Comparison of ENCODE assay signal across 10 cellular contexts in the genomic region with DNA sequence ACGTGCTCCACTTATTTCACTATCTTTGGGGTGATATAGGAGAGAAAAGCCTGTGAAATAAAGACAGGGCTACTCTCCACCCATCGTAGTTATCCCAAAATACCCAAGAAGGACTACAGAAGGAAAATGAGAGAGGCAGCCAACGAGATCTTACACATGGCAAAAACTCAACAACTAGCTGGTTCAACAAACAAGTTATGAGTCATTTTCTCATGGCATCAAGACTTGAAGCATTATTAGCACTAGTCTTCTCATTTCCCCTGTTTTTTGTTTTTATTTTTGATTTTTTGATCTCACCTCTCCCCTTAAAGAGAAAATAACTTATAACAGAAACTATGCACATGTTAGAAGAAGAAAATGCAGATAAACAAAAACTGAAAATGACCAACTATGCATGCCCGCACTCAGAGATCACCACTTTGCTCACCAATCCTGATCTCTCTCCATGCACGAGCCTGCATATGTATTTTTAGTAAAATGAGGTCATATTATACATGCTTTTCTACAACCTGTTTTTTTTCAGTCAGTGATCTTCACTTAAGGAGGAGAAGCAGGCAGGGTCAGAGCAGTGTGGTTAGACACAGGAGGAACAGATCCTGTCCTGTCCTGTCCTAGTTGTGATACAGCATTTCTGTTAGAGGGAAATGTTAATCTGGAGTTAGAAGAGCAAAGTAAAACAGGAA. TPM values are rescaled to one million over a fixed set of nuclear protein-coding genes. Genes with fewer than 3 reads are reported as not detected.
DNase-seq lines count a peak whose midpoint lies in the region; ATAC-seq, FAIRE-seq and TF ChIP-seq lines count a peak whose summit lies in the region.
"Had no signal": no experiment of that assay in that cellular context is flagged by ENCODE, and none has a peak within 500 bp of the region (broad histone marks: within the 10 kb centered on the region; RNA-seq: fewer than 3 reads in every experiment).

No MANE protein-coding gene starts in this region.

- H3K9ac ChIP-seq in kidney (ENCODE audit: low read length in 2 of 2): no peak overlapping the region

- peaks cover 10% of the 10 kb centered on the region for H3K36me3 Mint-ChIP-seq in activated B cell treated with CpG ODN at 0.5 μM for 24 hours (ENCODE audit: low read depth)

- CTCF ChIA-PET in activated B cell treated with CpG ODN at 0.5 μM for 24 hours (lab: Charles Lee): interaction anchor here (2.6 kb wide), 1 partner anchor 33 kb away, joined by 11 read pairs; a partner anchor contains a TSS

- intact Hi-C loops in activated B cell treated with CpG ODN at 0.5 μM for 24 hours (cut with micrococcal nuclease): loop anchor here (1.0 to 10.0 kb wide), 2 partner anchors 23 to 546 kb away; a partner anchor contains a TSS
- intact Hi-C loops in kidney (cut with DNase I): no loop called here

- H3K4me1 ChIP-seq in kidney (ENCODE audit: control insufficient read depth in 1 of 2, insufficient read depth in 1 of 2, low read depth in 1 of 2, low read length in 2 of 2): peaks cover 11 to 14% of the 10 kb centered on the region in 2 donors

- DNase-seq in AG08395 (ENCODE audit: low spot score): peak; percentile 62
- no peak for DNase-seq in activated B cell treated with CpG ODN at 0.5 μM for 24 hours
- no peak for DNase-seq in kidney
- no peak for DNase-seq in HT-29 (ENCODE audit: low spot score)
- no peak for DNase-seq in NCI-H146 treated with DMSO at 0.1 percent for 48 hours (lab: John Stamatoyannopoulos, UW; ENCODE audit: unreplicated experiment)

- no peaks in the 10 kb centered on the region for H3K9me3 ChIP-seq in kidney (ENCODE audit: control insufficient read depth in 1 of 2, low read length in 2 of 2)

- POLR2A ChIA-PET in activated B cell treated with CpG ODN at 0.5 μM for 24 hours (lab: Charles Lee): interaction anchor here (0.8 to 6.9 kb wide), 8 partner anchors 9 to 47 kb away, joined by 3 to 93 read pairs (median 6); a partner anchor contains a TSS

- ATAC-seq in GM21529 (IDR thresholded peaks at IDR 0.05; ENCODE audit: unreplicated experiment) (peak; percentile 35), activated B cell treated with CpG ODN at 0.5 μM for 24 hours (ENCODE audit: low read depth) (no peak), HG02763 (IDR thresholded peaks at IDR 0.05; ENCODE audit: unreplicated experiment) (no peak), HG02973 (IDR thresholded peaks at IDR 0.05; ENCODE audit: unreplicated experiment) (no peak)

- peak overlapping the region; percentile 65 for H3K4me3 Mint-ChIP-seq in activated B cell treated with CpG ODN at 0.5 μM for 24 hours

- H3K27ac ChIP-seq in kidney (ENCODE audit: low read depth in 2 of 2, low read length in 2 of 2): peak overlapping the region; percentile 37 to 67

- no peaks in the 10 kb centered on the region for H3K36me3 ChIP-seq in kidney (ENCODE audit: control insufficient read depth in 1 of 2, insufficient read depth in 2 of 2, low read length in 2 of 2)

- no peak overlapping the region for H3K4me3 ChIP-seq in kidney (ENCODE audit: low read length in 2 of 2)

- H3K27ac Mint-ChIP-seq in activated B cell treated with CpG ODN at 0.5 μM for 24 hours: peak overlapping the region; percentile 99

- TF ChIP-seq CTCF in activated B cell treated with CpG ODN at 0.5 μM for 24 hours (IDR thresholded peaks at IDR 0.05): no peak
- TF ChIP-seq CTCF in kidney (IDR thresholded peaks at IDR 0.05; ENCODE audit: borderline replicate concordance, extremely low read depth, insufficient read depth): no peak

- no peaks in the 10 kb centered on the region for H3K27me3 Mint-ChIP-seq in activated B cell treated with CpG ODN at 0.5 μM for 24 hours

- FAIRE-seq in kidney (lab: Jason Lieb, UNC): no peak
- FAIRE-seq: G401.6, TTC549 had no signal

- peaks cover 94% of the 10 kb centered on the region for H3K4me1 Mint-ChIP-seq in activated B cell treated with CpG ODN at 0.5 μM for 24 hours

- peaks cover 3% of the 10 kb centered on the region for H3K9me3 Mint-ChIP-seq in activated B cell treated with CpG ODN at 0.5 μM for 24 hours

RNA-seq across cellular contexts. Expression of a gene that starts 22.8 kb away (rescaled TPM):
- 27.7 and 30.0 TPM in 2 replicates for total RNA-seq in activated B cell treated with CpG ODN at 0.5 μM for 24 hours
- 12.9 TPM for total RNA-seq in kidney
- 11.1 TPM for polyA plus RNA-seq in kidney (ENCODE audit: insufficient read depth, low read depth, low replicate concordance)
- total RNA-seq in HT-29 (2014; rRNA removed; shearing (Covaris generic)): 4.4 and 5.2 TPM in 2 replicates

RNA-seq across cellular contexts. Expression of a gene that starts 33.4 kb away (rescaled TPM):
- total RNA-seq in activated B cell treated with CpG ODN at 0.5 μM for 24 hours (51.8 and 53.8 TPM in 2 replicates), kidney (56.6 TPM)
- polyA plus RNA-seq in kidney (ENCODE audit: insufficient read depth, low read depth, low replicate concordance): 83.7 TPM
- total RNA-seq in HT-29 (2014; rRNA removed; shearing (Covaris generic)): 64.0 and 73.7 TPM in 2 replicates

RNA-seq across cellular contexts. Expression of a gene that starts 47.3 kb away (rescaled TPM):
- total RNA-seq in activated B cell treated with CpG ODN at 0.5 μM for 24 hours: 95.0 and 95.8 TPM in 2 replicates
- total RNA-seq in kidney: 76.9 TPM
- polyA plus RNA-seq in kidney (ENCODE audit: insufficient read depth, low read depth, low replicate concordance): 18.4 TPM
- total RNA-seq in HT-29 (2014; rRNA removed; shearing (Covaris generic)): 23.0 and 25.4 TPM in 2 replicates
